Comparison of ENCODE assay signal across 18 cellular contexts in genomic region chr10:97479939-97480338, GRCh38. TPM values are rescaled to one million over a fixed set of nuclear protein-coding genes. Genes with fewer than 3 reads are reported as not detected.
A peak's percentile ranks its signal among the peaks of the same experiment; 100 is the strongest.
DNase-seq lines count a peak whose midpoint lies in the region; ATAC-seq and TF ChIP-seq lines count a peak whose summit lies in the region.
"Had no signal": no experiment of that assay in that cellular context is flagged by ENCODE, and none has a peak within 500 bp of the region (broad histone marks: within the 10 kb centered on the region; RNA-seq: fewer than 3 reads in every experiment).

No MANE protein-coding gene starts in this region.

- peaks cover 20 to 25% of the 10 kb centered on the region in 2 experiments for H3K4me1 Mint-ChIP-seq in H9
- H3K4me1 Mint-ChIP-seq in nephron progenitor cell, result peaks cover 7% of the 10 kb centered on the region
- peaks cover 8% of the 10 kb centered on the region for H3K4me1 Mint-ChIP-seq in activated CD8-positive, alpha-beta T cell treated with anti-CD3 and anti-CD28 coated beads for 36 hours (ENCODE audit: low read depth)

- TF ChIP-seq CTCF in H9 (conservative IDR thresholded peaks at IDR 0.05) (no peak), epithelial cell of esophagus (IDR thresholded peaks at IDR 0.05; ENCODE audit: insufficient read depth, low read depth, low read length, missing control alignments) (no peak), nephron progenitor cell (IDR thresholded peaks at IDR 0.05) (no peak)
- TF ChIP-seq CTCF in activated CD8-positive, alpha-beta T cell treated with anti-CD3 and anti-CD28 coated beads for 36 hours (IDR thresholded peaks at IDR 0.05), result no peak

- H3K79me1 ChIP-seq in H9 (ENCODE audit: insufficient read depth, low read depth, low read length, poor library complexity, severe bottlenecking), result peaks cover 5% of the 10 kb centered on the region

- H3K18ac ChIP-seq in H9 (ENCODE audit: insufficient read length, low read depth, low read length), result no peak overlapping the region

- no peak overlapping the region for H3K4ac ChIP-seq in H9 (ENCODE audit: low read depth, low read length)

- no peak overlapping the region for H4K5ac ChIP-seq in H9 (ENCODE audit: insufficient read length, low read depth, low read length)

- no peak overlapping the region for H2AFZ ChIP-seq in H9 (ENCODE audit: low read length)
- H2AFZ ChIP-seq: hepatocyte had no signal

- no peaks in the 10 kb centered on the region for H3K23me2 ChIP-seq in H9 (ENCODE audit: insufficient read length, low read depth, low read length, poor library complexity, severe bottlenecking)

- H2BK12ac ChIP-seq in H9 (ENCODE audit: insufficient read length, low read depth, low read length), result no peak overlapping the region

- no peaks in the 10 kb centered on the region for H3K9me3 ChIP-seq in H9 (ENCODE audit: control insufficient read depth, low read depth, low read length)
- H3K9me3 ChIP-seq: Peyer's patch, prostate gland, thoracic aorta had no signal

- H3K4me2 ChIP-seq in H9 (ENCODE audit: insufficient read depth, insufficient read length, low read length), result no peak overlapping the region
- H3K4me2 ChIP-seq: hepatocyte, smooth muscle cell had no signal

- no peak overlapping the region for H4K8ac ChIP-seq in H9 (replicated peaks; ENCODE audit: insufficient read length, low read depth, low read length)

- POLR2A ChIA-PET in activated CD8-positive, alpha-beta T cell treated with anti-CD3 and anti-CD28 coated beads for 36 hours (lab: Charles Lee), result no interaction called here

- H3K4me3 Mint-ChIP-seq in H9 (peak overlapping the region in 1 of 2 experiments; percentile 33; a peak in 1 of 5 replicates), nephron progenitor cell (no peak overlapping the region)
- H3K4me3 Mint-ChIP-seq in activated CD8-positive, alpha-beta T cell treated with anti-CD3 and anti-CD28 coated beads for 36 hours, result no peak overlapping the region
- H3K4me3 Mint-ChIP-seq: activated T-cell treated with anti-CD3 and anti-CD28 coated beads, Interleukin-2, amount 50 U/mL, for 72 hours had no signal

- no peak for ATAC-seq in GM18502 (IDR thresholded peaks at IDR 0.05; ENCODE audit: poor library complexity, unreplicated experiment)
- no peak for ATAC-seq in activated CD8-positive, alpha-beta T cell treated with anti-CD3 and anti-CD28 coated beads for 36 hours
- ATAC-seq: activated T-cell treated with anti-CD3 and anti-CD28 coated beads, Interleukin-2, amount 50 U/mL, for 72 hours had no signal

- H3K9me3 Mint-ChIP-seq in H9, result no peaks in the 10 kb centered on the region
- no peaks in the 10 kb centered on the region for H3K9me3 Mint-ChIP-seq in nephron progenitor cell
- H3K9me3 Mint-ChIP-seq in activated CD8-positive, alpha-beta T cell treated with anti-CD3 and anti-CD28 coated beads for 36 hours, result no peaks in the 10 kb centered on the region
- H3K9me3 Mint-ChIP-seq: activated T-cell treated with anti-CD3 and anti-CD28 coated beads, Interleukin-2, amount 50 U/mL, for 72 hours had no signal

- H4K91ac ChIP-seq in H9 (ENCODE audit: insufficient read length, low read depth, low read length), result no peak overlapping the region

- DNase-seq in H9, result peak; percentile 98
- DNase-seq in NCI-H526 (lab: John Stamatoyannopoulos, UW), result peak; percentile 92 to 94
- DNase-seq in epithelial cell of esophagus (ENCODE audit: low read depth), result peak; percentile 41
- DNase-seq in nephron progenitor cell, result peak; percentile 30
- DNase-seq in NCI-H1694 (lab: John Stamatoyannopoulos, UW), result no peak
- no peak for DNase-seq in activated CD8-positive, alpha-beta T cell treated with anti-CD3 and anti-CD28 coated beads for 36 hours
- DNase-seq in DMS79 treated with DMSO at 0.1 percent for 48 hours (lab: John Stamatoyannopoulos, UW), result no peak
- DNase-seq: activated CD4-positive, alpha-beta T cell treated with anti-CD3 and anti-CD28 coated beads, Interleukin-2, amount 50 U/mL, for 48 hours; activated T-cell treated with anti-CD3 and anti-CD28 coated beads, Interleukin-2, amount 50 U/mL, for 72 hours; AML-193; NCI-H146; NCI-H524 treated with DMSO at 0.1 percent for 48 hours had no signal

- peaks cover 28 to 56% (median 51%) of the 10 kb centered on the region in 3 experiments for H3K36me3 Mint-ChIP-seq in H9 (ENCODE audit: insufficient read depth in 1 of 3, low read depth in 3 of 3)
- H3K36me3 Mint-ChIP-seq in nephron progenitor cell (ENCODE audit: low read depth), result peaks cover 56% of the 10 kb centered on the region
- peaks cover 49% of the 10 kb centered on the region for H3K36me3 Mint-ChIP-seq in activated CD8-positive, alpha-beta T cell treated with anti-CD3 and anti-CD28 coated beads for 36 hours (ENCODE audit: low read depth)

- H3K27ac Mint-ChIP-seq in H9 (peak overlapping the region; percentile 86 to 98 (median 94); a peak in 5 of 7 replicates), nephron progenitor cell (no peak overlapping the region)
- H3K27ac Mint-ChIP-seq in activated CD8-positive, alpha-beta T cell treated with anti-CD3 and anti-CD28 coated beads for 36 hours, result no peak overlapping the region

- no peaks in the 10 kb centered on the region for H3K27me3 ChIP-seq in H9 (ENCODE audit: insufficient read depth, low read length)
- H3K27me3 ChIP-seq: hepatocyte, Peyer's patch had no signal

- H3K14ac ChIP-seq in H9 (ENCODE audit: insufficient read depth, low read length), result no peak overlapping the region

- no peak overlapping the region for H3K56ac ChIP-seq in H9 (ENCODE audit: insufficient read length, low read depth, low read length)

- H2BK15ac ChIP-seq in H9 (ENCODE audit: low read depth, low read length), result no peak overlapping the region

- intact Hi-C loops in activated CD8-positive, alpha-beta T cell treated with anti-CD3 and anti-CD28 coated beads for 36 hours (cut with micrococcal nuclease), result no loop called here

- H4K20me1 ChIP-seq in H9 (ENCODE audit: control insufficient read depth, insufficient read depth, insufficient read length), result no peaks in the 10 kb centered on the region

- no peak overlapping the region for H2BK5ac ChIP-seq in H9 (ENCODE audit: insufficient read length, low read length)

- no peak overlapping the region for H3K23ac ChIP-seq in H9 (ENCODE audit: insufficient read length, low read depth, low read length)

- H3K79me2 ChIP-seq in H9 (ENCODE audit: insufficient read depth, low read length), result no peaks in the 10 kb centered on the region; the same call in 1 of the 2 replicates

- no peak overlapping the region for H2BK20ac ChIP-seq in H9 (ENCODE audit: low read depth, low read length, poor library complexity, severe bottlenecking)

- CTCF ChIA-PET in activated CD8-positive, alpha-beta T cell treated with anti-CD3 and anti-CD28 coated beads for 36 hours (lab: Charles Lee), result interaction anchor here (1.8 kb wide), 1 partner anchor 10 kb away, joined by 4 read pairs; no protein-coding TSS in a partner anchor

- H3K27me3 Mint-ChIP-seq in H9 (ENCODE audit: low read depth) (no peaks in the 10 kb centered on the region), nephron progenitor cell (ENCODE audit: low read depth, poor library complexity) (no peaks in the 10 kb centered on the region)
- no peaks in the 10 kb centered on the region for H3K27me3 Mint-ChIP-seq in activated CD8-positive, alpha-beta T cell treated with anti-CD3 and anti-CD28 coated beads for 36 hours

- no peak overlapping the region for H2BK120ac ChIP-seq in H9 (ENCODE audit: low read depth, low read length, poor library complexity, severe bottlenecking)

- peaks cover 4% of the 10 kb centered on the region; the same call in 1 of the 2 replicates for H3K4me1 ChIP-seq in H9 (ENCODE audit: insufficient read depth, low read length)
- H3K4me1 ChIP-seq: Peyer's patch, prostate gland had no signal

- H3T11ph ChIP-seq in H9 (ENCODE audit: low read length), result no peak overlapping the region

- WGBS in H9 (ENCODE audit: extremely low coverage, insufficient read length, low lambda C conversion rate), result no CpG with 5 or more reads among the region's 9 CpGs

- H3K27ac ChIP-seq in H9 (ENCODE audit: insufficient read length, low read depth, low read length), result no peak overlapping the region
- H3K27ac ChIP-seq: hepatocyte, Peyer's patch, prostate gland, thoracic aorta had no signal

- H3K4me3 ChIP-seq in epithelial cell of esophagus (ENCODE audit: low read length), result no peak overlapping the region
- H3K4me3 ChIP-seq: hepatocyte, Peyer's patch, prostate gland, smooth muscle cell, thoracic aorta had no signal

- H2AK5ac ChIP-seq in H9 (ENCODE audit: insufficient read length, low read length), result no peak overlapping the region

- no peak overlapping the region for H3K9ac ChIP-seq in H9 (ENCODE audit: extremely low read depth, insufficient read length, low read length)

RNA-seq across cellular contexts. Expression of gene MMS19, which starts 18.3 kb away (rescaled TPM):
- 102 and 104 TPM in 2 replicates for total RNA-seq in H9 (2021)
- total RNA-seq in activated CD8-positive, alpha-beta T cell treated with anti-CD3 and anti-CD28 coated beads for 36 hours, result 100 to 1,000 TPM; 107 to 108 TPM

RNA-seq across cellular contexts. Expression of gene UBTD1, which starts 18.8 kb away (rescaled TPM):
- 18.1 and 19.0 TPM in 2 replicates for total RNA-seq in H9 (2021)
- 1 to 10 TPM; 1.6 to 2.1 TPM for total RNA-seq in activated CD8-positive, alpha-beta T cell treated with anti-CD3 and anti-CD28 coated beads for 36 hours

RNA-seq across cellular contexts. Expression of gene ZDHHC16, which starts 34.0 kb away (rescaled TPM):
- 43.9 and 45.4 TPM in 2 replicates for total RNA-seq in H9 (2021)
- total RNA-seq in activated CD8-positive, alpha-beta T cell treated with anti-CD3 and anti-CD28 coated beads for 36 hours, result 10 to 100 TPM; 23.8 to 25.2 TPM

RNA-seq across cellular contexts. Expression of gene EXOSC1, which starts 34.1 kb away (rescaled TPM):
- total RNA-seq in H9 (2021), result 60.3 and 66.4 TPM in 2 replicates
- 10 to 100 TPM; 43.3 to 49.2 TPM for total RNA-seq in activated CD8-positive, alpha-beta T cell treated with anti-CD3 and anti-CD28 coated beads for 36 hours

RNA-seq across cellular contexts. Expression of gene PGAM1, which starts 53.9 kb away (rescaled TPM):
- total RNA-seq in H9 (2021), result 932 and 935 TPM in 2 replicates
- 1,000 to 10,000 TPM; 1,193 to 1,205 TPM for total RNA-seq in activated CD8-positive, alpha-beta T cell treated with anti-CD3 and anti-CD28 coated beads for 36 hours

Comparison
In these comparisons a context has a peak if more than half of its experiments do, and no peak if none do; other contexts are left out.
1. DNase-seq: peak in H9 (single experiment), NCI-H526 (2 of 2), epithelial cell of esophagus (single experiment) and nephron progenitor cell (single experiment); none in NCI-H1694 (single experiment), activated CD8-positive, alpha-beta T cell treated with anti-CD3 and anti-CD28 coated beads for 36 hours (single experiment) and DMS79 treated with DMSO at 0.1 percent for 48 hours (single experiment).
2. H3K27ac Mint-ChIP-seq: peak in H9 (3 of 3); none in nephron progenitor cell (single experiment) and activated CD8-positive, alpha-beta T cell treated with anti-CD3 and anti-CD28 coated beads for 36 hours (single experiment).